23 cellular contexts compared by ENCODE assay signal in genomic region chr4:7793186-7793585, GRCh38.
"Had no signal": no experiment of that assay in that cellular context is flagged by ENCODE, and none has a peak within 500 bp of the region (broad histone marks: within the 10 kb centered on the region; RNA-seq: fewer than 3 reads in every experiment).

No MANE protein-coding gene starts in this region.

- H3K36me3 ChIP-seq: neural progenitor cell, prostate gland, thyroid gland had no signal

- H3K9me3 ChIP-seq: esophagus squamous epithelium, gastroesophageal sphincter, left ventricle myocardium inferior, prostate gland, thyroid gland had no signal

- H3K27ac ChIP-seq: dorsolateral prefrontal cortex, esophagus squamous epithelium, gastroesophageal sphincter, left ventricle myocardium inferior, neural progenitor cell, prostate gland, thyroid gland, WERI-Rb-1 had no signal

- H2AFZ ChIP-seq: neural progenitor cell had no signal

- FAIRE-seq: astrocyte, colon, urothelium cell line had no signal

- DNase-seq: activated CD4-positive, alpha-beta T cell treated with anti-CD3 and anti-CD28 coated beads for 1 hour; activated CD4-positive, alpha-beta T cell treated with anti-CD3 and anti-CD28 coated beads, Interleukin-2, amount 50 U/mL, for 4 hours; activated CD8-positive, alpha-beta memory T cell treated with anti-CD3 and anti-CD28 coated beads, Interleukin-2, amount 50 U/mL, for 48 hours; activated naive CD4-positive, alpha-beta T cell treated with Interleukin-2 at 50 U/mL for 16 hours; activated naive CD8-positive, alpha-beta T cell treated with anti-CD3 and anti-CD28 coated beads for 36 hours; activated T-cell treated with anti-CD3 and anti-CD28 coated beads, Interleukin-2, amount 50 U/mL, for 4 hours; dorsolateral prefrontal cortex; effector memory CD8-positive, alpha-beta T cell; esophagus squamous epithelium; hypothalamus; left ventricle myocardium inferior; naive thymus-derived CD8-positive, alpha-beta T cell; stimulated activated CD4-positive, alpha-beta T cell treated with anti-CD3 and anti-CD28 coated beads, Interleukin-12 subunit alpha, Interleukin-12 subunit beta, amount 100 ng/mL, for 4 hours; substantia nigra; T1000; thyroid gland; WERI-Rb-1 had no signal

- H3K27me3 ChIP-seq: dorsolateral prefrontal cortex, esophagus squamous epithelium, gastroesophageal sphincter, neural progenitor cell, thyroid gland had no signal

- H3K4me3 ChIP-seq: dorsolateral prefrontal cortex, esophagus squamous epithelium, gastroesophageal sphincter, left ventricle myocardium inferior, neural progenitor cell, prostate gland, thyroid gland had no signal

- H3K9ac ChIP-seq: neural progenitor cell had no signal

- H3K4me1 ChIP-seq: neural progenitor cell, prostate gland had no signal

- H3K4me2 ChIP-seq: neural progenitor cell had no signal
